Comparison of ENCODE assay signal across 23 cellular contexts in genomic region chr1:198364471-198364870, GRCh38.
A peak's percentile ranks its signal among the peaks of the same experiment; 100 is the strongest.
DNase-seq lines count a peak whose midpoint lies in the region; ATAC-seq and TF ChIP-seq lines count a peak whose summit lies in the region.
"Had no signal": no experiment of that assay in that cellular context is flagged by ENCODE, and none has a peak within 500 bp of the region (broad histone marks: within the 10 kb centered on the region; RNA-seq: fewer than 3 reads in every experiment).

No MANE protein-coding gene starts in this region.

- no peak overlapping the region for H2AK9ac ChIP-seq in IMR-90 (replicated peaks; ENCODE audit: low read depth, low read length, poor library complexity)

- no peak overlapping the region for H3K18ac ChIP-seq in IMR-90 (ENCODE audit: low read depth, low read length)

- no peaks in the 10 kb centered on the region for H3K9me3 ChIP-seq in IMR-90 (ENCODE audit: control insufficient read depth, insufficient read depth, low read length)
- no peaks in the 10 kb centered on the region for H3K9me3 ChIP-seq in adipocyte (ENCODE audit: control insufficient read depth, low read length)
- H3K9me3 ChIP-seq in CD8-positive, alpha-beta T cell (ENCODE audit: low read length), result no peaks in the 10 kb centered on the region
- H3K9me3 ChIP-seq: A549, BE2C had no signal

- no peak overlapping the region for H4K5ac ChIP-seq in IMR-90 (ENCODE audit: low read depth, low read length)

- H3K14ac ChIP-seq in IMR-90 (replicated peaks; ENCODE audit: low read depth, low read length), result no peak overlapping the region

- H3K9ac ChIP-seq in IMR-90 (ENCODE audit: low read depth, low read length) (no peak overlapping the region), adipocyte (ENCODE audit: low read length) (no peak overlapping the region)
- H3K9ac ChIP-seq: BLaER1 treated with 17β-estradiol and CSF1 and Interleukin-3, amounts not matched to agents 10 nM and 100 nM had no signal

- H3K79me1 ChIP-seq in IMR-90 (ENCODE audit: low read depth in 1 of 2, low read length in 2 of 2), result no peaks in the 10 kb centered on the region

- H4K91ac ChIP-seq in IMR-90 (ENCODE audit: insufficient read depth, low read depth, low read length), result no peak overlapping the region

- H3K4me1 Mint-ChIP-seq in CD8-positive, alpha-beta T cell (ENCODE audit: low read depth), result peaks cover 2% of the 10 kb centered on the region
- peaks cover 0 to 5% (median 0%) of the 10 kb centered on the region in 3 donors for H3K4me1 Mint-ChIP-seq in T-cell

- intact Hi-C loops in IMR-90 (cut with micrococcal nuclease), result no loop called here
- intact Hi-C loops in CD8-positive, alpha-beta T cell (cut with DNase I, micrococcal nuclease), result loop anchor here in 1 of 2 experiments (5.0 kb wide), 1 partner anchor 842 kb away; no protein-coding TSS in a partner anchor

- no peak for TF ChIP-seq CTCF in IMR-90 (conservative IDR thresholded peaks at IDR 0.05; ENCODE audit: low read depth, low read length)
- TF ChIP-seq CTCF in choroid plexus epithelial cell (conservative IDR thresholded peaks at IDR 0.05; ENCODE audit: low read depth, low read length), result no peak
- no peak for TF ChIP-seq CTCF in CD8-positive, alpha-beta T cell (IDR thresholded peaks at IDR 0.05)

- no peak overlapping the region for H3K4me2 ChIP-seq in IMR-90 (ENCODE audit: low read depth, low read length)
- H3K4me2 ChIP-seq: A549; BLaER1 treated with 17β-estradiol and CSF1 and Interleukin-3, amounts not matched to agents 10 nM and 100 nM; GM23338 had no signal

- H3K4ac ChIP-seq in IMR-90 (ENCODE audit: low read depth, low read length), result no peak overlapping the region

- no peak overlapping the region for H3K4me3 Mint-ChIP-seq in CD8-positive, alpha-beta T cell
- no peak overlapping the region for H3K4me3 Mint-ChIP-seq in T-cell
- H3K4me3 Mint-ChIP-seq: CD14-positive monocyte; CD4-positive, alpha-beta T cell; GM23338; H9 had no signal

- no peak overlapping the region for H2AFZ ChIP-seq in IMR-90 (replicated peaks; ENCODE audit: low read length, poor library complexity)
- H2AFZ ChIP-seq: GM23338 had no signal

- TF ChIP-seq POLR2A in IMR-90 (IDR thresholded peaks at IDR 0.05; ENCODE audit: low read depth, low read length), result no peak

- no peak overlapping the region for H3K4me3 ChIP-seq in IMR-90 (ENCODE audit: insufficient read depth, low read depth, low read length)
- H3K4me3 ChIP-seq in adipocyte (ENCODE audit: low read length), result no peak overlapping the region
- no peak overlapping the region for H3K4me3 ChIP-seq in choroid plexus epithelial cell (ENCODE audit: low read depth, low read length)
- H3K4me3 ChIP-seq in CD8-positive, alpha-beta T cell (ENCODE audit: low read depth, low read length), result no peak overlapping the region
- H3K4me3 ChIP-seq: A549; BLaER1 treated with 17β-estradiol and CSF1 and Interleukin-3, amounts not matched to agents 10 nM and 100 nM; GM23338 had no signal

- H3K27ac Mint-ChIP-seq in CD8-positive, alpha-beta T cell, result no peak overlapping the region
- H3K27ac Mint-ChIP-seq in T-cell, result no peak overlapping the region
- H3K27ac Mint-ChIP-seq: CD14-positive monocyte; CD4-positive, alpha-beta T cell; GM23338; H9 had no signal

- POLR2A ChIA-PET in IMR-90 (lab: Charles Lee; ENCODE audit: unreplicated experiment) (no interaction called here), T-cell (lab: Charles Lee) (interaction anchor here in 1 of 2 donors (0.5 kb wide), 1 partner anchor 401 kb away, joined by 3 read pairs; no protein-coding TSS in a partner anchor)
- POLR2A ChIA-PET in CD8-positive, alpha-beta T cell (lab: Charles Lee), result no interaction called here

- dilution Hi-C loops in IMR-90 (cut with HindIII; ENCODE audit: low sequenced_read_pairs, unreplicated experiment), result no loop called here

- no peaks in the 10 kb centered on the region for H4K20me1 ChIP-seq in IMR-90 (ENCODE audit: insufficient read depth, low read length)
- H4K20me1 ChIP-seq: BLaER1 treated with 17β-estradiol and CSF1 and Interleukin-3, amounts not matched to agents 10 nM and 100 nM had no signal

- no peaks in the 10 kb centered on the region for H3K27me3 Mint-ChIP-seq in CD8-positive, alpha-beta T cell (ENCODE audit: low read depth)
- H3K27me3 Mint-ChIP-seq in T-cell, result no peaks in the 10 kb centered on the region
- H3K27me3 Mint-ChIP-seq: CD4-positive, alpha-beta T cell had no signal

- H3K36me3 ChIP-seq in IMR-90 (ENCODE audit: control insufficient read depth, insufficient read depth, low read length) (no peaks in the 10 kb centered on the region), adipocyte (ENCODE audit: control insufficient read depth, insufficient read depth, low read length, severe bottlenecking) (no peaks in the 10 kb centered on the region)
- no peaks in the 10 kb centered on the region for H3K36me3 ChIP-seq in CD8-positive, alpha-beta T cell (ENCODE audit: insufficient read depth, low read length)
- H3K36me3 ChIP-seq: BE2C; BLaER1 treated with 17β-estradiol and CSF1 and Interleukin-3, amounts not matched to agents 10 nM and 100 nM had no signal

- WGBS in IMR-90 (ENCODE audit: extremely low coverage in 2 of 2, insufficient read length in 1 of 2), 2 experiments, result no CpG with 5 or more reads among the region's 2 CpGs

- peaks cover 19% of the 10 kb centered on the region for H3K9me3 Mint-ChIP-seq in CD8-positive, alpha-beta T cell
- peaks cover 6 to 16% (median 9%) of the 10 kb centered on the region in 3 donors for H3K9me3 Mint-ChIP-seq in T-cell

- no peaks in the 10 kb centered on the region for H3K27me3 ChIP-seq in IMR-90 (ENCODE audit: control insufficient read depth, insufficient read depth, low read length)
- H3K27me3 ChIP-seq in adipocyte (replicated peaks; ENCODE audit: control insufficient read depth, insufficient read depth, low read length), result no peaks in the 10 kb centered on the region
- H3K27me3 ChIP-seq in CD8-positive, alpha-beta T cell (ENCODE audit: insufficient read depth, low read length), result no peaks in the 10 kb centered on the region
- H3K27me3 ChIP-seq: BE2C; BLaER1 treated with 17β-estradiol and CSF1 and Interleukin-3, amounts not matched to agents 10 nM and 100 nM had no signal

- no peak overlapping the region for H2AK5ac ChIP-seq in IMR-90 (ENCODE audit: low read depth, low read length)

- no peak overlapping the region for H3K56ac ChIP-seq in IMR-90 (ENCODE audit: extremely low read depth, insufficient read depth, low read length)

- H2BK15ac ChIP-seq in IMR-90 (ENCODE audit: low read depth, low read length), result no peak overlapping the region

- H3K4me1 ChIP-seq in IMR-90 (ENCODE audit: control insufficient read depth, insufficient read depth, low read length), result peaks cover 2% of the 10 kb centered on the region; the same call in 1 of the 2 replicates
- peaks cover 6% of the 10 kb centered on the region for H3K4me1 ChIP-seq in adipocyte (ENCODE audit: control insufficient read depth, insufficient read depth, low read length)
- H3K4me1 ChIP-seq in CD8-positive, alpha-beta T cell (ENCODE audit: insufficient read depth, low read length), result no peaks in the 10 kb centered on the region
- H3K4me1 ChIP-seq: A549; BE2C; BLaER1 treated with 17β-estradiol and CSF1 and Interleukin-3, amounts not matched to agents 10 nM and 100 nM had no signal

- TF ChIP-seq RAD21 in IMR-90 (IDR thresholded peaks at IDR 0.05; ENCODE audit: low read length), result no peak

- no TSS peak for BruUV-seq in IMR-90 (replicated peaks; lab: Mats Ljungman, UMichigan)

- H2BK5ac ChIP-seq in IMR-90 (ENCODE audit: low read depth, low read length, poor library complexity, severe bottlenecking), result no peak overlapping the region

- no peak overlapping the region for H2BK20ac ChIP-seq in IMR-90 (ENCODE audit: low read depth, low read length)

- no peak overlapping the region for H4K8ac ChIP-seq in IMR-90 (ENCODE audit: low read depth in 2 of 2, low read length in 2 of 2)

- no peak overlapping the region for H3K27ac ChIP-seq in IMR-90 (ENCODE audit: insufficient read depth, low read length)
- no peak overlapping the region for H3K27ac ChIP-seq in CD8-positive, alpha-beta T cell (ENCODE audit: low read depth, low read length)
- H3K27ac ChIP-seq: A549; BLaER1 treated with 17β-estradiol and CSF1 and Interleukin-3, amounts not matched to agents 10 nM and 100 nM had no signal

- H3K23ac ChIP-seq in IMR-90 (ENCODE audit: low read depth, low read length), result no peak overlapping the region

- no peak overlapping the region for H2BK120ac ChIP-seq in IMR-90 (ENCODE audit: low read depth, low read length)

- CTCF ChIA-PET in IMR-90 (lab: Yijun Ruan, JAX), result no interaction called here
- CTCF ChIA-PET in CD8-positive, alpha-beta T cell (lab: Charles Lee), result interaction anchor here (0.8 kb wide), 1 partner anchor 457 kb away, joined by 3 read pairs; no protein-coding TSS in a partner anchor
- CTCF ChIA-PET in T-cell (lab: Charles Lee), result no interaction called here

- ATAC-seq in IMR-90 (ENCODE audit: low read depth) (peak; percentile 24; the same call in 1 of the 2 replicates), T-cell (replicated peaks in 1 of 4) (no peak)
- ATAC-seq in CD8-positive, alpha-beta T cell, result no peak
- ATAC-seq: A549, GM23338, HCT116 had no signal

- in situ Hi-C loops in IMR-90 (cut with MboI; ENCODE audit: low sequenced_read_pairs), result no loop called here

- peaks cover 5% of the 10 kb centered on the region for H3K36me3 Mint-ChIP-seq in CD8-positive, alpha-beta T cell
- peaks cover 2% of the 10 kb centered on the region for H3K36me3 Mint-ChIP-seq in T-cell
- H3K36me3 Mint-ChIP-seq: CD14-positive monocyte had no signal

- no peaks in the 10 kb centered on the region for H3K9me1 ChIP-seq in IMR-90 (ENCODE audit: insufficient read depth, low read length)

- peak; percentile 12 for DNase-seq in IMR-90
- DNase-seq in adipocyte (ENCODE audit: low read depth), result peak; percentile 76
- peak; percentile 54 for DNase-seq in choroid plexus epithelial cell (ENCODE audit: low read depth)
- DNase-seq in iris pigment epithelial cell (ENCODE audit: low read depth), result peak; percentile 77
- no peak for DNase-seq in effector CD4-positive, alpha-beta T cell
- no peak for DNase-seq in CD8-positive, alpha-beta T cell
- DNase-seq in T-cell, result no peak
- DNase-seq: 8988T; ACHN; AML-193; BE2C; Calu3; CD4-positive, alpha-beta T cell; COR-L47; DMS53; DMS79 treated with DMSO at 0.1 percent for 48 hours; GF-D8; H9 had no signal

TF ChIP-seq in IMR-90, 13 proteins besides CTCF, POLR2A, EP300 and RAD21 (continues in another document):
- TF ChIP-seq RCOR1 (IDR thresholded peaks at IDR 0.05; ENCODE audit: insufficient replicate concordance, low read length) (no peak), BHLHE40 (IDR thresholded peaks at IDR 0.05; ENCODE audit: low read depth, low read length) (no peak), ELK1 (IDR thresholded peaks at IDR 0.05; ENCODE audit: borderline replicate concordance, low read depth, low read length) (no peak), CHD1 (IDR thresholded peaks at IDR 0.05; ENCODE audit: low read depth, low read length) (no peak)

Comparison
In these comparisons a context has a peak if more than half of its experiments do, and no peak if none do; other contexts are left out.
1. DNase-seq: peak in IMR-90 (single experiment), adipocyte (single experiment), choroid plexus epithelial cell (single experiment) and iris pigment epithelial cell (single experiment); none in effector CD4-positive, alpha-beta T cell (single experiment), CD8-positive, alpha-beta T cell (0 of 7) and T-cell (0 of 34).